Comparison of ENCODE assay signal across 1 cellular context in genomic region chrX:81261576-81261975, GRCh38.
TF ChIP-seq lines count a peak whose summit lies in the region.

No MANE protein-coding gene starts in this region.

TF ChIP-seq in WTC11, 78 proteins besides CTCF, POLR2A, EP300 and RAD21 (continued from another document):
- TF ChIP-seq, protein P1, sequence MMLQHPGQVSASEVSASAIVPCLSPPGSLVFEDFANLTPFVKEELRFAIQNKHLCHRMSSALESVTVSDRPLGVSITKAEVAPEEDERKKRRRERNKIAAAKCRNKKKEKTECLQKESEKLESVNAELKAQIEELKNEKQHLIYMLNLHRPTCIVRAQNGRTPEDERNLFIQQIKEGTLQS (CRISPR knock-in tag; conservative IDR thresholded peaks at IDR 0.05) = no peak
- TF ChIP-seq FOXP4 (CRISPR knock-in tag; IDR thresholded peaks at IDR 0.05) (no peak), NFYB (CRISPR knock-in tag; conservative IDR thresholded peaks at IDR 0.05; ENCODE audit: low read depth) (no peak), NFE2L1 (CRISPR knock-in tag; IDR thresholded peaks at IDR 0.05) (no peak)
- TF ChIP-seq, protein P2, sequence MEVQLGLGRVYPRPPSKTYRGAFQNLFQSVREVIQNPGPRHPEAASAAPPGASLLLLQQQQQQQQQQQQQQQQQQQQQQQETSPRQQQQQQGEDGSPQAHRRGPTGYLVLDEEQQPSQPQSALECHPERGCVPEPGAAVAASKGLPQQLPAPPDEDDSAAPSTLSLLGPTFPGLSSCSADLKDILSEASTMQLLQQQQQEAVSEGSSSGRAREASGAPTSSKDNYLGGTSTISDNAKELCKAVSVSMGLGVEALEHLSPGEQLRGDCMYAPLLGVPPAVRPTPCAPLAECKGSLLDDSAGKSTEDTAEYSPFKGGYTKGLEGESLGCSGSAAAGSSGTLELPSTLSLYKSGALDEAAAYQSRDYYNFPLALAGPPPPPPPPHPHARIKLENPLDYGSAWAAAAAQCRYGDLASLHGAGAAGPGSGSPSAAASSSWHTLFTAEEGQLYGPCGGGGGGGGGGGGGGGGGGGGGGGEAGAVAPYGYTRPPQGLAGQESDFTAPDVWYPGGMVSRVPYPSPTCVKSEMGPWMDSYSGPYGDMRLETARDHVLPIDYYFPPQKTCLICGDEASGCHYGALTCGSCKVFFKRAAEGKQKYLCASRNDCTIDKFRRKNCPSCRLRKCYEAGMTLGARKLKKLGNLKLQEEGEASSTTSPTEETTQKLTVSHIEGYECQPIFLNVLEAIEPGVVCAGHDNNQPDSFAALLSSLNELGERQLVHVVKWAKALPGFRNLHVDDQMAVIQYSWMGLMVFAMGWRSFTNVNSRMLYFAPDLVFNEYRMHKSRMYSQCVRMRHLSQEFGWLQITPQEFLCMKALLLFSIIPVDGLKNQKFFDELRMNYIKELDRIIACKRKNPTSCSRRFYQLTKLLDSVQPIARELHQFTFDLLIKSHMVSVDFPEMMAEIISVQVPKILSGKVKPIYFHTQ (CRISPR knock-in tag; IDR thresholded peaks at IDR 0.05) = no peak
